In the genomic region with DNA sequence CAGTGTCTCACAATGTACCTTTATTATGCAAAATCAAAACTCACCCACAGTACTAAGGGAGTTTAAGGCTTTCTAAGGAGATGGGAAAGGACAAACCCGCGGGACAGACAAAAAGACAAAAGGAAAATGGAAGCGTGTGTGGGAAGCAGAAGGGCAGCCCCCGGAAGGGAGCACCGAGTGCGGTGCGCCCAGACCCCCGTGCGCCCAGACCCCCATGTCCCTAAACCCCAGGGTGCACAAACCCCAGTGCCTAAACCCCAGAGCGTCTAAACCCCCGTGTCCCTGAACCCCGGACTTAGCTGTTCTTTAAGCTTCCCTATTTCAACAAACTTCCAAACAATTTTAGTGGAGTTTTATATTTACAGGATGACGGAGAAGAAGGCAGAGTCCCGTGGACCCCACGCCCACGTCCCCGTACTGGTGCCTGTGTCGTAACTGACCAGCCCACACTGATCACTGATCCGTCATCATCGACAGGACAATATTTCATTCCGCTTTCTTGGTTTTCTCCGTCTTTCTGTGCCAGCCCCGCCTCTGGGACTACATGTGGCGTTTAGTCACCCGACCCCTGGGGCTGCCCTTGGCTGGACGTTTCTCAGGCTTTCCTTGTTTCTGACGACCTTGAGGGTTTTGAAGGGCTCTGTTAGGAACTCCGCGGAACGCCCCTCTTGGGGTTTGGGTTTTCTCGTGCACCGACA, we compare ENCODE assay signal across 17 cellular contexts.
"Had no signal": no experiment of that assay in that cellular context is flagged by ENCODE, and none has a peak within 500 bp of the region (broad histone marks: within the 10 kb centered on the region; RNA-seq: fewer than 3 reads in every experiment).

No MANE protein-coding gene starts in this region.

- H3K4me1 ChIP-seq: ascending aorta, prostate gland had no signal

- H3K9me3 Mint-ChIP-seq: natural killer cell had no signal

- H3K36me3 ChIP-seq: ascending aorta, gastroesophageal sphincter, left lung, prostate gland, stomach, upper lobe of right lung had no signal

- ATAC-seq: activated CD4-positive, CD25-positive, alpha-beta regulatory T cell treated with anti-CD3 and anti-CD28 coated beads, Interleukin-2, amount 50 U/mL, for 24 hours; gastroesophageal sphincter; left lung; natural killer cell; right cardiac atrium; upper lobe of right lung had no signal

- H3K4me3 Mint-ChIP-seq: natural killer cell had no signal

- H3K27ac ChIP-seq: ascending aorta, gastroesophageal sphincter, left lung, prostate gland, stomach, testis, upper lobe of right lung had no signal

- H3K4me3 ChIP-seq: ascending aorta, gastroesophageal sphincter, left lung, prostate gland, stomach, upper lobe of right lung had no signal

- H3K9me3 ChIP-seq: ascending aorta, gastroesophageal sphincter, left lung, prostate gland, stomach, testis, upper lobe of right lung had no signal

- H3K27ac Mint-ChIP-seq: natural killer cell had no signal

- H3K27me3 ChIP-seq: ascending aorta, testis, upper lobe of right lung had no signal

- DNase-seq: activated CD4-positive, alpha-beta T cell treated with anti-CD3 and anti-CD28 coated beads, Interleukin-2, amount 50 U/mL, for 1 hour; activated CD8-positive, alpha-beta memory T cell treated with anti-CD3 and anti-CD28 coated beads for 24 hours; activated gamma-delta T cell treated with Interleukin-2 at 50 U/mL for 16 hours; islet precursor cell; left lung; natural killer cell; occipital lobe; right cardiac atrium; stimulated activated CD4-positive, alpha-beta T cell treated with anti-CD3 and anti-CD28 coated beads, Interleukin-1b, Interleukin-23, amount 100 ng/mL, for 48 hours; stomach; T-helper 9 cell; testis; upper lobe of right lung had no signal

- H3K36me3 Mint-ChIP-seq: natural killer cell had no signal
